13 cellular contexts compared by ENCODE assay signal in the genomic region with DNA sequence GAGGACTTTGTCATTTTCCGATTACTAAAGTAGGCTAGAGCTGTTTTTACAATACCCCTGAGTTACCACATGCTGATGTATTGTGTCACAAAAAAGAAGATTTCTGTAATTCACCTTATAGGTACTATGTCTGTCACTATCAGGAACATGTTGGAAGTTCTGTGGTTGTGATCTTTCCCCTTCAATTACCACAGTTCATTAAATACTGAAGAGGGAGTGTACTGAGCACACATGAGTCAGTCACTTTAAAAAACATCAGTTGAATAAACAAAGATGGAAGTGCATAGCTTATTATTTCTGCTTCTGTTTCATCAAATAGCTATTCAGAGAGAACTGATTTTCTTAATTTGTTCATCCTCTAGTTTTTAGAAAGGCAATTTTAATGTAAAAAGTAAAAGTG. TPM values are rescaled to one million over a fixed set of nuclear protein-coding genes. Genes with fewer than 3 reads are reported as not detected.
DNase-seq lines count a peak whose midpoint lies in the region; ATAC-seq and FAIRE-seq lines count a peak whose summit lies in the region.
"Had no signal": no experiment of that assay in that cellular context is flagged by ENCODE, and none has a peak within 500 bp of the region (broad histone marks: within the 10 kb centered on the region; RNA-seq: fewer than 3 reads in every experiment).

No MANE protein-coding gene starts in this region.

- no peak overlapping the region for H3K4me3 Mint-ChIP-seq in activated T-helper 17 cell treated with anti-CD3 and anti-CD28 coated beads, Interleukin-2, amount 50 U/mL, for 72 hours
- H3K4me3 Mint-ChIP-seq: CD4-positive, alpha-beta T cell had no signal

- no peak for FAIRE-seq in frontal cortex (lab: Jason Lieb, UNC)

- H3K27ac Mint-ChIP-seq in activated T-helper 17 cell treated with anti-CD3 and anti-CD28 coated beads, Interleukin-2, amount 50 U/mL, for 72 hours: no peak overlapping the region
- H3K27ac Mint-ChIP-seq: CD4-positive, alpha-beta T cell; progenitor cell of endocrine pancreas had no signal

- H3K9me3 Mint-ChIP-seq in activated T-helper 17 cell treated with anti-CD3 and anti-CD28 coated beads, Interleukin-2, amount 50 U/mL, for 72 hours: no peaks in the 10 kb centered on the region

- ATAC-seq in activated T-helper 17 cell treated with anti-CD3 and anti-CD28 coated beads, Interleukin-2, amount 50 U/mL, for 72 hours (replicated peaks): peak; percentile 65
- ATAC-seq in HG03280 (IDR thresholded peaks at IDR 0.05; ENCODE audit: unreplicated experiment): no peak
- ATAC-seq: lower lobe of right lung had no signal

- DNase-seq in DMS153 treated with DMSO at 0.1 percent for 48 hours (lab: John Stamatoyannopoulos, UW; ENCODE audit: unreplicated experiment) (peak; percentile 7), LHCN-M2 (ENCODE audit: low read depth) (peak; percentile 61), kidney tubule cell (ENCODE audit: low spot score) (peak; percentile 51), medulla oblongata (ENCODE audit: extremely low spot score) (no peak), frontal cortex (ENCODE audit: low spot score in 2 of 2) (no peak), hippocampal formation (lab: John Stamatoyannopoulos, UW) (no peak)
- DNase-seq: CD4-positive, alpha-beta T cell; cerebellar nuclear complex; lower lobe of right lung; MM.1S had no signal

- peaks cover 12% of the 10 kb centered on the region for H3K4me1 Mint-ChIP-seq in activated T-helper 17 cell treated with anti-CD3 and anti-CD28 coated beads, Interleukin-2, amount 50 U/mL, for 72 hours

- H3K27me3 Mint-ChIP-seq in activated T-helper 17 cell treated with anti-CD3 and anti-CD28 coated beads, Interleukin-2, amount 50 U/mL, for 72 hours: no peaks in the 10 kb centered on the region
- H3K27me3 Mint-ChIP-seq: CD4-positive, alpha-beta T cell; progenitor cell of endocrine pancreas had no signal

- H3K36me3 Mint-ChIP-seq in activated T-helper 17 cell treated with anti-CD3 and anti-CD28 coated beads, Interleukin-2, amount 50 U/mL, for 72 hours (ENCODE audit: low read depth): peaks cover 85% of the 10 kb centered on the region

RNA-seq across cellular contexts. Expression of gene AP3S1, which starts 31.7 kb away (rescaled TPM):
- total RNA-seq in LHCN-M2 (2014; rRNA removed): 171 and 369 TPM in 2 replicates
- 61.1 TPM for polyA plus RNA-seq in LHCN-M2 (2012)
- total RNA-seq in activated T-helper 17 cell treated with anti-CD3 and anti-CD28 coated beads, Interleukin-2, amount 50 U/mL, for 72 hours: 100 to 1,000 TPM; 114 to 253 TPM
- 150 TPM for total RNA-seq in frontal cortex

RNA-seq across cellular contexts. Expression of gene ATG12, which starts 32.0 kb away (rescaled TPM):
- 72.9 and 78.6 TPM in 2 replicates for total RNA-seq in LHCN-M2 (2014; rRNA removed)
- polyA plus RNA-seq in LHCN-M2 (2012): 45.5 TPM
- total RNA-seq in activated T-helper 17 cell treated with anti-CD3 and anti-CD28 coated beads, Interleukin-2, amount 50 U/mL, for 72 hours: 10 to 100 TPM; 49.4 to 52.7 TPM
- 69.3 TPM for total RNA-seq in frontal cortex

RNA-seq across cellular contexts. Expression of gene CDO1, which starts 56.9 kb away (rescaled TPM):
- total RNA-seq in LHCN-M2 (2014; rRNA removed): 2.7 and 3.1 TPM in 2 replicates
- polyA plus RNA-seq in LHCN-M2 (2012): 1.4 TPM
- total RNA-seq in activated T-helper 17 cell treated with anti-CD3 and anti-CD28 coated beads, Interleukin-2, amount 50 U/mL, for 72 hours: not detected
- 53.8 TPM for total RNA-seq in frontal cortex

Comparison
In these comparisons a context has a peak if more than half of its experiments do, and no peak if none do; other contexts are left out.
1. DNase-seq: peak in DMS153 treated with DMSO at 0.1 percent for 48 hours (single experiment), LHCN-M2 (single experiment) and kidney tubule cell (single experiment); none in medulla oblongata (single experiment), frontal cortex (0 of 2) and hippocampal formation (0 of 2).
2. RNA of gene CDO1, which starts 56.9 kb away (total RNA-seq): 53.8 TPM in frontal cortex (single experiment); 2.7 to 3.1 TPM in LHCN-M2 and not detected in activated T-helper 17 cell treated with anti-CD3 and anti-CD28 coated beads, Interleukin-2, amount 50 U/mL, for 72 hours; every median in the first group is over 10 times any median in the second.